20 cellular contexts compared by ENCODE assay signal in genomic region chrX:122087353-122087752, GRCh38.
DNase-seq lines count a peak whose midpoint lies in the region; ATAC-seq, FAIRE-seq and TF ChIP-seq lines count a peak whose summit lies in the region.
"Had no signal": no experiment of that assay in that cellular context is flagged by ENCODE, and none has a peak within 500 bp of the region (broad histone marks: within the 10 kb centered on the region; RNA-seq: fewer than 3 reads in every experiment).

No MANE protein-coding gene starts in this region.

- no peak overlapping the region for H3K4ac ChIP-seq in trophoblast cell (ENCODE audit: low read depth, low read length)

- H2BK5ac ChIP-seq in trophoblast cell (ENCODE audit: low read depth, low read length, poor library complexity) = no peak overlapping the region

- H3K27me3 Mint-ChIP-seq in T-cell = no peaks in the 10 kb centered on the region

- no peak for TF ChIP-seq CTCF in choroid plexus epithelial cell (conservative IDR thresholded peaks at IDR 0.05; ENCODE audit: low read depth, low read length)

- H3K9me3 ChIP-seq in trophoblast cell (ENCODE audit: insufficient read depth, low read depth, low read length) = no peaks in the 10 kb centered on the region
- H3K9me3 ChIP-seq: Peyer's patch had no signal

- H3K27ac ChIP-seq in trophoblast cell (ENCODE audit: low read depth, low read length) = no peak overlapping the region
- H3K27ac ChIP-seq: Peyer's patch, SK-N-MC had no signal

- no CpG with 5 or more reads among the region's 1 CpG for WGBS in trophoblast cell (ENCODE audit: extremely low coverage, insufficient coverage, insufficient read length)

- H3K79me2 ChIP-seq in trophoblast cell (ENCODE audit: control insufficient read depth, insufficient read depth, low read length, poor library complexity) = no peaks in the 10 kb centered on the region

- ATAC-seq in GM19395 (IDR thresholded peaks at IDR 0.05; ENCODE audit: unreplicated experiment) (no peak), T-cell (replicated peaks in 1 of 4) (no peak)

- H3K4me1 ChIP-seq in trophoblast cell (ENCODE audit: control insufficient read depth in 1 of 2, insufficient read depth in 2 of 2, low read length in 2 of 2) = no peaks in the 10 kb centered on the region
- H3K4me1 ChIP-seq: Peyer's patch had no signal

- H2BK120ac ChIP-seq in trophoblast cell (ENCODE audit: insufficient read depth, low read length, poor library complexity) = no peak overlapping the region

- CTCF ChIA-PET in T-cell (lab: Charles Lee) = no interaction called here

- H3K4me2 ChIP-seq in trophoblast cell (ENCODE audit: low read length) = no peak overlapping the region

- H3K9me3 Mint-ChIP-seq in T-cell = peaks cover 0 to 7% (median 0%) of the 10 kb centered on the region in 3 donors

- no peak overlapping the region for H2AFZ ChIP-seq in trophoblast cell (ENCODE audit: insufficient read depth, low read length, poor library complexity)

- no peak overlapping the region for H3K4me3 Mint-ChIP-seq in T-cell
- H3K4me3 Mint-ChIP-seq: CD14-positive monocyte, H9 had no signal

- POLR2A ChIA-PET in T-cell (lab: Charles Lee) = no interaction called here

- DNase-seq in Ammon's horn (ENCODE audit: low spot score) = peak; percentile 1
- DNase-seq in DMS153 (lab: John Stamatoyannopoulos, UW) = peak; percentile 63
- peak; percentile 53 for DNase-seq in choroid plexus epithelial cell (ENCODE audit: low read depth)
- DNase-seq in trophoblast cell = no peak
- no peak for DNase-seq in T-cell
- DNase-seq: ACHN; GDM1; H9; KG1; NCI-H1417; NCI-H187 treated with DMSO at 0.1 percent for 48 hours; NCI-H345; NCI-H526 treated with DMSO at 0.1 percent for 48 hours; NK-92 treated with Interleukin-12 subunit alpha and Interleukin-12 subunit beta, amount 100 ng/mL, for 24 hours; Peyer's patch; SHP77 had no signal

- H3K18ac ChIP-seq in trophoblast cell (ENCODE audit: low read length) = no peak overlapping the region

- no peak overlapping the region for H3K14ac ChIP-seq in trophoblast cell (ENCODE audit: low read length)

- H3K23ac ChIP-seq in trophoblast cell (ENCODE audit: low read length) = no peak overlapping the region

- no peak overlapping the region for H3K9ac ChIP-seq in trophoblast cell (ENCODE audit: low read length)

- H4K12ac ChIP-seq in trophoblast cell (ENCODE audit: low read depth, low read length) = no peak overlapping the region

- no peak overlapping the region for H3K4me3 ChIP-seq in choroid plexus epithelial cell (ENCODE audit: low read depth, low read length)
- no peak overlapping the region for H3K4me3 ChIP-seq in trophoblast cell (ENCODE audit: low read depth, low read length)
- H3K4me3 ChIP-seq: Peyer's patch, SK-N-MC had no signal

- no peak overlapping the region for H2BK12ac ChIP-seq in trophoblast cell (ENCODE audit: low read length)

- H2AK5ac ChIP-seq in trophoblast cell (ENCODE audit: low read length) = no peak overlapping the region

- no peak overlapping the region for H3K27ac Mint-ChIP-seq in T-cell
- H3K27ac Mint-ChIP-seq: CD14-positive monocyte, H9 had no signal

- no peak overlapping the region for H4K8ac ChIP-seq in trophoblast cell (ENCODE audit: low read depth, low read length)

- peak; percentile 93 for FAIRE-seq in islet of Langerhans (lab: Jason Lieb, UNC)

- H3K36me3 Mint-ChIP-seq in T-cell = no peaks in the 10 kb centered on the region
- H3K36me3 Mint-ChIP-seq: CD14-positive monocyte had no signal

- H3K36me3 ChIP-seq in trophoblast cell (ENCODE audit: control insufficient read depth in 1 of 2, insufficient read depth in 2 of 2, low read length in 2 of 2) = no peaks in the 10 kb centered on the region
- H3K36me3 ChIP-seq: Peyer's patch had no signal

- no peaks in the 10 kb centered on the region for H3K4me1 Mint-ChIP-seq in T-cell
- H3K4me1 Mint-ChIP-seq: CD14-positive monocyte, H9 had no signal

- no peak overlapping the region for H4K91ac ChIP-seq in trophoblast cell (ENCODE audit: low read depth, low read length)

- no peaks in the 10 kb centered on the region for H3K79me1 ChIP-seq in trophoblast cell (ENCODE audit: low read length)

- no peaks in the 10 kb centered on the region for H3K27me3 ChIP-seq in trophoblast cell (ENCODE audit: insufficient read depth, low read length)
- H3K27me3 ChIP-seq: Peyer's patch had no signal

Comparison
In these comparisons a context has a peak if more than half of its experiments do, and no peak if none do; other contexts are left out.
1. DNase-seq: peak in Ammon's horn (single experiment), DMS153 (single experiment) and choroid plexus epithelial cell (single experiment); none in trophoblast cell (0 of 2) and T-cell (0 of 34).